20 cellular contexts compared by ENCODE assay signal in genomic region chr2:127670055-127670956, GRCh38. TPM values are rescaled to one million over a fixed set of nuclear protein-coding genes. Genes with fewer than 3 reads are reported as not detected.
DNase-seq lines count a peak whose midpoint lies in the region; ATAC-seq and TF ChIP-seq lines count a peak whose summit lies in the region.
"Had no signal": no experiment of that assay in that cellular context is flagged by ENCODE, and none has a peak within 500 bp of the region (broad histone marks: within the 10 kb centered on the region; RNA-seq: fewer than 3 reads in every experiment).

No MANE protein-coding gene starts in this region.

- intact Hi-C loops in natural killer cell (cut with micrococcal nuclease) (no loop called here), uterus (cut with DNase I; ENCODE audit: low total_unique reads) (no loop called here)

- no peak overlapping the region for H3K4me3 ChIP-seq in coronary artery
- peak overlapping the region; percentile 0 for H3K4me3 ChIP-seq in rectal smooth muscle tissue (ENCODE audit: low read length)
- no peak overlapping the region for H3K4me3 ChIP-seq in uterus
- H3K4me3 ChIP-seq: HAP-1, K562, SJCRH30 had no signal

- peak; percentile 7 for DNase-seq in natural killer cell
- no peak for DNase-seq in natural killer cell treated with Interleukin-12 subunit alpha and Interleukin-12 subunit beta and Interleukin-15 and Interleukin-18, amount 100 ng/mL, for 72 hours (ENCODE audit: low spot score)
- DNase-seq in coronary artery (ENCODE audit: low spot score) = peak; percentile 70
- no peak for DNase-seq in uterus
- DNase-seq in NCI-H2081 treated with DMSO at 0.1 percent for 48 hours (lab: John Stamatoyannopoulos, UW) = no peak
- DNase-seq in stimulated activated CD4-positive, alpha-beta T cell treated with anti-CD3 and anti-CD28 coated beads, Interleukin-4, amount 100 ng/mL, for 1 hour = no peak
- DNase-seq: AML-193; Caco-2; CD4-positive, CD25-positive, alpha-beta regulatory T cell; MV-4-11; NCI-H1417 treated with DMSO at 0.1 percent for 48 hours; NCI-H2029 treated with DMSO at 0.1 percent for 48 hours; NCI-H748 treated with DMSO at 0.1 percent for 48 hours; RPMI8226; SJCRH30 had no signal

- no peaks in the 10 kb centered on the region for H3K9me3 ChIP-seq in uterus
- H3K9me3 ChIP-seq: HAP-1 had no signal

- H3K4me1 Mint-ChIP-seq in natural killer cell = peaks cover 5% of the 10 kb centered on the region in 2 donors
- H3K4me1 Mint-ChIP-seq in natural killer cell treated with Interleukin-12 subunit alpha and Interleukin-12 subunit beta and Interleukin-15 and Interleukin-18, amount 100 ng/mL, for 72 hours (ENCODE audit: low read depth in 2 of 2) = peaks cover 0 to 4% of the 10 kb centered on the region in 2 donors
- H3K4me1 Mint-ChIP-seq in stimulated activated memory B cell treated with anti-CD40 and anti-IgM and Interleukin-4, amounts not matched to agents 10 μg/mL and 1 μg/mL and 100 μg/mL, for 72 hours = peaks cover 6% of the 10 kb centered on the region

- H3K36me3 ChIP-seq in rectal smooth muscle tissue (ENCODE audit: control insufficient read depth, insufficient read depth, low read length) = peaks cover 3% of the 10 kb centered on the region
- no peaks in the 10 kb centered on the region for H3K36me3 ChIP-seq in uterus
- H3K36me3 ChIP-seq: HAP-1, SJCRH30 had no signal

- no peak for ATAC-seq in natural killer cell
- no peak for ATAC-seq in natural killer cell treated with Interleukin-12 subunit alpha and Interleukin-12 subunit beta and Interleukin-15 and Interleukin-18, amount 100 ng/mL, for 72 hours
- no peak for ATAC-seq in stimulated activated memory B cell treated with anti-CD40 and anti-IgM and Interleukin-4, amounts not matched to agents 10 μg/mL and 1 μg/mL and 100 μg/mL, for 72 hours
- ATAC-seq: K562 had no signal

- no peak overlapping the region for H3K27ac Mint-ChIP-seq in natural killer cell
- no peak overlapping the region for H3K27ac Mint-ChIP-seq in natural killer cell treated with Interleukin-12 subunit alpha and Interleukin-12 subunit beta and Interleukin-15 and Interleukin-18, amount 100 ng/mL, for 72 hours
- H3K27ac Mint-ChIP-seq in stimulated activated memory B cell treated with anti-CD40 and anti-IgM and Interleukin-4, amounts not matched to agents 10 μg/mL and 1 μg/mL and 100 μg/mL, for 72 hours = no peak overlapping the region
- H3K27ac Mint-ChIP-seq: CD4-positive, CD25-positive, alpha-beta regulatory T cell had no signal

- H3K4me3 Mint-ChIP-seq in natural killer cell = no peak overlapping the region
- H3K4me3 Mint-ChIP-seq in natural killer cell treated with Interleukin-12 subunit alpha and Interleukin-12 subunit beta and Interleukin-15 and Interleukin-18, amount 100 ng/mL, for 72 hours = no peak overlapping the region
- no peak overlapping the region for H3K4me3 Mint-ChIP-seq in stimulated activated memory B cell treated with anti-CD40 and anti-IgM and Interleukin-4, amounts not matched to agents 10 μg/mL and 1 μg/mL and 100 μg/mL, for 72 hours
- H3K4me3 Mint-ChIP-seq: CD4-positive, CD25-positive, alpha-beta regulatory T cell had no signal

- H3K27me3 ChIP-seq in rectal smooth muscle tissue (ENCODE audit: control insufficient read depth, insufficient read depth, low read length) (no peaks in the 10 kb centered on the region), uterus (no peaks in the 10 kb centered on the region)
- H3K27me3 ChIP-seq: SJCRH30 had no signal

- H3K4me1 ChIP-seq in rectal smooth muscle tissue (ENCODE audit: control insufficient read depth, insufficient read depth, low read length) (peaks cover 36% of the 10 kb centered on the region), uterus (peaks cover 0 to 5% of the 10 kb centered on the region in 2 donors)
- H3K4me1 ChIP-seq: HAP-1, SJCRH30 had no signal

- peaks cover 42 to 79% of the 10 kb centered on the region in 2 donors for H3K27me3 Mint-ChIP-seq in natural killer cell (ENCODE audit: low read depth in 2 of 2)
- H3K27me3 Mint-ChIP-seq in natural killer cell treated with Interleukin-12 subunit alpha and Interleukin-12 subunit beta and Interleukin-15 and Interleukin-18, amount 100 ng/mL, for 72 hours = peaks cover 40 to 53% of the 10 kb centered on the region in 2 donors
- H3K27me3 Mint-ChIP-seq in stimulated activated memory B cell treated with anti-CD40 and anti-IgM and Interleukin-4, amounts not matched to agents 10 μg/mL and 1 μg/mL and 100 μg/mL, for 72 hours = peaks cover 54% of the 10 kb centered on the region

- no peaks in the 10 kb centered on the region for H3K36me3 Mint-ChIP-seq in natural killer cell
- no peaks in the 10 kb centered on the region for H3K36me3 Mint-ChIP-seq in natural killer cell treated with Interleukin-12 subunit alpha and Interleukin-12 subunit beta and Interleukin-15 and Interleukin-18, amount 100 ng/mL, for 72 hours
- no peaks in the 10 kb centered on the region for H3K36me3 Mint-ChIP-seq in stimulated activated memory B cell treated with anti-CD40 and anti-IgM and Interleukin-4, amounts not matched to agents 10 μg/mL and 1 μg/mL and 100 μg/mL, for 72 hours
- H3K36me3 Mint-ChIP-seq: CD4-positive, CD25-positive, alpha-beta regulatory T cell had no signal

- H3K9me3 Mint-ChIP-seq in natural killer cell = no peaks in the 10 kb centered on the region
- no peaks in the 10 kb centered on the region for H3K9me3 Mint-ChIP-seq in natural killer cell treated with Interleukin-12 subunit alpha and Interleukin-12 subunit beta and Interleukin-15 and Interleukin-18, amount 100 ng/mL, for 72 hours
- H3K9me3 Mint-ChIP-seq in stimulated activated memory B cell treated with anti-CD40 and anti-IgM and Interleukin-4, amounts not matched to agents 10 μg/mL and 1 μg/mL and 100 μg/mL, for 72 hours = no peaks in the 10 kb centered on the region
- H3K9me3 Mint-ChIP-seq: CD4-positive, CD25-positive, alpha-beta regulatory T cell had no signal

- no peak for TF ChIP-seq CTCF in natural killer cell (IDR thresholded peaks at IDR 0.05)
- TF ChIP-seq CTCF in coronary artery (IDR thresholded peaks at IDR 0.05) = no peak
- TF ChIP-seq CTCF in uterus (IDR thresholded peaks at IDR 0.05) = no peak

- peak overlapping the region; percentile 24 to 29 for H3K27ac ChIP-seq in coronary artery
- H3K27ac ChIP-seq in rectal smooth muscle tissue (ENCODE audit: low read depth, low read length) = peak overlapping the region; percentile 54
- peak overlapping the region; percentile 54 to 78 for H3K27ac ChIP-seq in uterus
- H3K27ac ChIP-seq: SJCRH30 had no signal

- H3K9ac ChIP-seq in rectal smooth muscle tissue (ENCODE audit: low read length) = no peak overlapping the region

- no peak for TF ChIP-seq POLR2A in uterus (IDR thresholded peaks at IDR 0.05)

RNA-seq across cellular contexts. Expression of gene LIMS2, which starts 5.0 kb away (rescaled TPM):
- total RNA-seq in natural killer cell (under 1 TPM in 2 of 3 donors, not detected in 1; 0.15 to 0.16 TPM), uterus (100 to 1,000 TPM in 1 of 4 donors, 10 to 100 TPM in 3; 15.8 to 298 (median 66.2) TPM)
- not detected for total RNA-seq in natural killer cell treated with Interleukin-12 subunit alpha and Interleukin-12 subunit beta and Interleukin-15 and Interleukin-18, amount 100 ng/mL, for 72 hours
- total RNA-seq: NCI-H460 had no signal

RNA-seq across cellular contexts. Expression of gene GPR17, which starts 24.4 kb away (rescaled TPM):
- total RNA-seq in natural killer cell (not detected), uterus (under 1 TPM in 1 of 4 donors, not detected in 3; 0.41 TPM)
- total RNA-seq in natural killer cell treated with Interleukin-12 subunit alpha and Interleukin-12 subunit beta and Interleukin-15 and Interleukin-18, amount 100 ng/mL, for 72 hours = not detected
- total RNA-seq: Caco-2; CD4-positive, CD25-positive, alpha-beta regulatory T cell; K562; NCI-H460; SJCRH30 had no signal

RNA-seq across cellular contexts. Expression of gene SFT2D3, which starts 31.0 kb away (rescaled TPM):
- total RNA-seq in natural killer cell (1 to 10 TPM; 5.5 to 6.6 (median 6.4) TPM), uterus (10 to 100 TPM in 2 of 4 donors, 1 to 10 TPM in 2; 5.9 to 27.2 (median 11.1) TPM)
- total RNA-seq in natural killer cell treated with Interleukin-12 subunit alpha and Interleukin-12 subunit beta and Interleukin-15 and Interleukin-18, amount 100 ng/mL, for 72 hours = 1 to 10 TPM; 5.2 to 5.9 TPM

Comparison
In these comparisons a context has a peak if more than half of its experiments do, and no peak if none do; other contexts are left out.
1. DNase-seq: peak in natural killer cell (single experiment) and coronary artery (single experiment); none in natural killer cell treated with Interleukin-12 subunit alpha and Interleukin-12 subunit beta and Interleukin-15 and Interleukin-18, amount 100 ng/mL, for 72 hours (single experiment), uterus (0 of 2), NCI-H2081 treated with DMSO at 0.1 percent for 48 hours (single experiment) and stimulated activated CD4-positive, alpha-beta T cell treated with anti-CD3 and anti-CD28 coated beads, Interleukin-4, amount 100 ng/mL, for 1 hour (single experiment).
2. RNA of gene LIMS2, which starts 5.0 kb away (total RNA-seq): 15.8 to 298 TPM in uterus; 0.15 to 0.16 TPM in natural killer cell and not detected in natural killer cell treated with Interleukin-12 subunit alpha and Interleukin-12 subunit beta and Interleukin-15 and Interleukin-18, amount 100 ng/mL, for 72 hours; every median in the first group is over 10 times any median in the second.
3. Peak in every context shown above with its lines, with median percentiles within 50 percentile points of each other: H3K27ac ChIP-seq.